In the genomic region with DNA sequence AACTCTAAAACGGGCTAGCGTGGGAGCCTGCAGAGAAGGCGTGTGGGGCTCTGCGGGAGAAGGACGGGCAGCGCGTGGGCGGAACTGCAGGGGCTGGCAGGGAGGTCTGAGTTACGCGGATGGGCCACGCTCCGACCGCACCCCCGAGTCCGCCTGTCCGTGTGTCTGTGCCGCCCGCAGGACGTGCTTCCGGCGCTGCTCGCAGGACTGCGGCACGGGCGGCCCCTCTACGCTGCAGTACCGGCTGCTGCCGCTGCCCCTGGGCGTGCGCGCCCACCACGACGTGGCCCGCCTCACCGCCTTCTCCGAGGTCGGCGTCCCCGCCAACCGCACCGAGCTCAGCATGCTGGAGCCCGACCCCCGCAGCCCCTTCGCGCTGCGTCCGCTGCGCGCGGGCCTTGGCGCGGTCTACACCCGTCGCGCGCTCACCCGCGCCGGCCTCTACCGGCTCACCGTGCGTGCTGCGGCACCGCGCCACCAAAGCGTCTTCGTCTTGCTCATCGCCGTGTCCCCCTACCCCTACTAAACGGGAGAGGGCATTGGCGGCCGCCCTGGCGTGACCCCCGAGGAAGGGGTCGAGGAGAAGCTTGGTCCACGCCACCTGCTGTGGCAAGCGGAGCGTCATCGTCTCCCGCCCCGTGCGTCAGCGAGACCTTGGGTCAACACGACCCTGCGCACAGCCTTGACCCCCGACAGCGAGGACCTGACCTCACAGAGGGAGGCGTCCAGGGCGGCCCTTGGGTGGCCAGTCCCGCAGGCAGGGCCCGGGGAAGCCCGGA, we compare ENCODE assay signal across 8 cellular contexts. TPM values are rescaled to one million over a fixed set of nuclear protein-coding genes. Genes with fewer than 3 reads are reported as not detected.
DNase-seq lines count a peak whose midpoint lies in the region; ATAC-seq lines count a peak whose summit lies in the region.

No MANE protein-coding gene starts in this region.

- DNase-seq in Daoy (ENCODE audit: low read depth) (peak; percentile 79), NCI-H1105 (lab: John Stamatoyannopoulos, UW) (peak; percentile 58), NOMO-1 treated with DMSO at 0.1 percent for 48 hours (lab: John Stamatoyannopoulos, UW; ENCODE audit: unreplicated experiment) (no peak)
- DNase-seq in activated naive CD8-positive, alpha-beta T cell treated with anti-CD3 and anti-CD28 coated beads, Interleukin-2, amount 50 U/mL, for 16 hours (ENCODE audit: low read depth, low spot score), result peak; percentile 11
- DNase-seq in stimulated activated CD4-positive, alpha-beta T cell treated with anti-CD3 and anti-CD28 coated beads, Interleukin-2, amount 100 ng/mL, for 24 hours, result peak; percentile 35 to 63

- ATAC-seq in GM18861 (IDR thresholded peaks at IDR 0.05; ENCODE audit: unreplicated experiment) (no peak), HG03521 (IDR thresholded peaks at IDR 0.05; ENCODE audit: unreplicated experiment) (no peak)

- H3K4me3 ChIP-seq in iPS-11a (ENCODE audit: low read depth, low read length), result peak overlapping the region; percentile 27

RNA-seq across cellular contexts. Expression of a gene that starts 11.4 kb away (rescaled TPM):
- total RNA-seq in Daoy (2014; rRNA removed; shearing (Covaris generic)), result 84.5 and 86.7 TPM in 2 replicates
